24 cellular contexts compared by ENCODE assay signal in genomic region chr6:66210964-66211363, GRCh38.
DNase-seq lines count a peak whose midpoint lies in the region; TF ChIP-seq lines count a peak whose summit lies in the region.
"Had no signal": no experiment of that assay in that cellular context is flagged by ENCODE, and none has a peak within 500 bp of the region (broad histone marks: within the 10 kb centered on the region; RNA-seq: fewer than 3 reads in every experiment).

No MANE protein-coding gene starts in this region.

- H3K4me2 ChIP-seq in mesendoderm (ENCODE audit: low read length), result no peak overlapping the region
- H3K4me2 ChIP-seq: smooth muscle cell had no signal

- no peak overlapping the region for H2AK5ac ChIP-seq in mesendoderm (ENCODE audit: low read length)

- H3K79me2 ChIP-seq in mesendoderm (ENCODE audit: control insufficient read depth, insufficient read depth, low read length), result no peaks in the 10 kb centered on the region

- no peak overlapping the region for H3K56ac ChIP-seq in mesendoderm (ENCODE audit: low read length)

- no peak for TF ChIP-seq POLR2A in NB4 (IDR thresholded peaks at IDR 0.05; ENCODE audit: extremely low read depth, insufficient read length)

- DNase-seq in NCI-H2081 (lab: John Stamatoyannopoulos, UW) (peak; percentile 2 to 9), NCI-H2081 treated with DMSO at 0.1 percent for 48 hours (lab: John Stamatoyannopoulos, UW) (no peak), NB4 (ENCODE audit: low read depth) (peak; percentile 6), astrocyte of the hippocampus (ENCODE audit: low read depth, low spot score) (peak; percentile 14), mesendoderm (peak; percentile 47), activated gamma-delta T cell (lab: John Stamatoyannopoulos, UW) (no peak), DMS79 treated with DMSO at 0.1 percent for 48 hours (lab: John Stamatoyannopoulos, UW) (no peak)
- DNase-seq in stimulated activated CD4-positive, alpha-beta T cell treated with anti-CD3 and anti-CD28 coated beads, Interleukin-1b, Interleukin-23, amount 100 ng/mL, for 48 hours, result no peak
- DNase-seq: activated CD8-positive, alpha-beta memory T cell treated with anti-CD3 and anti-CD28 coated beads, Interleukin-2, amount 50 U/mL, for 48 hours; activated CD8-positive, alpha-beta T cell treated with anti-CD3 and anti-CD28 coated beads for 36 hours; activated naive CD4-positive, alpha-beta T cell treated with anti-CD3 and anti-CD28 coated beads, Interleukin-2, amount 50 U/mL, for 16 hours; amniotic stem cell; Calu3; effector CD4-positive, alpha-beta T cell; KG1; left lung; NCI-H1417 treated with DMSO at 0.1 percent for 48 hours; NCI-H2107; NCI-H446 treated with DMSO at 0.1 percent for 48 hours; NK-92 treated with Interleukin-12 subunit alpha and Interleukin-12 subunit beta, amount 100 ng/mL, for 24 hours; SHP77 treated with DMSO at 0.1 percent for 48 hours; stimulated activated CD8-positive, alpha-beta memory T cell treated with anti-CD3 and anti-CD28 coated beads, Interleukin-4, amount 100 ng/mL, for 48 hours; testis had no signal

- H2BK5ac ChIP-seq in mesendoderm (ENCODE audit: low read length), result no peak overlapping the region

- no peak for TF ChIP-seq CTCF in NB4 (IDR thresholded peaks at IDR 0.05; ENCODE audit: low read depth, low read length)

- H3K23ac ChIP-seq in mesendoderm (ENCODE audit: low read length), result no peak overlapping the region

- H3K36me3 ChIP-seq in mesendoderm (ENCODE audit: control insufficient read depth, insufficient read depth, low read length), result no peaks in the 10 kb centered on the region
- H3K36me3 ChIP-seq: left lung had no signal

- H4K8ac ChIP-seq in mesendoderm (ENCODE audit: low read depth, low read length), result no peak overlapping the region

- H2BK15ac ChIP-seq in mesendoderm (replicated peaks; ENCODE audit: low read depth), result no peak overlapping the region

- no peak overlapping the region for H3K18ac ChIP-seq in mesendoderm (ENCODE audit: low read length)

- no peak overlapping the region for H3K27ac ChIP-seq in mesendoderm (ENCODE audit: low read depth, low read length)
- H3K27ac ChIP-seq: left lung, testis had no signal

- H2BK120ac ChIP-seq in mesendoderm (ENCODE audit: low read depth, low read length), result no peak overlapping the region

- H3K4ac ChIP-seq in mesendoderm (ENCODE audit: low read depth, low read length), result no peak overlapping the region

- no peaks in the 10 kb centered on the region for H3K79me1 ChIP-seq in mesendoderm (ENCODE audit: low read length)

- no peaks in the 10 kb centered on the region for H3K4me1 ChIP-seq in mesendoderm (ENCODE audit: control insufficient read depth, low read depth, low read length)
- H3K4me1 ChIP-seq: left lung, testis had no signal

- no CpG with 5 or more reads among the region's 3 CpGs for WGBS in mesendoderm (ENCODE audit: extremely low coverage, insufficient coverage, low lambda C conversion rate)

- no peak overlapping the region for H4K5ac ChIP-seq in mesendoderm (ENCODE audit: low read length)

- no peak overlapping the region for H3K9ac ChIP-seq in mesendoderm (ENCODE audit: low read length)

- H3K27me3 ChIP-seq in mesendoderm (ENCODE audit: insufficient read depth, low read length, poor library complexity), result no peaks in the 10 kb centered on the region
- H3K27me3 ChIP-seq: left lung, testis had no signal

- no peak overlapping the region for H3K4me3 ChIP-seq in NB4 (ENCODE audit: low read depth, low read length)
- H3K4me3 ChIP-seq in mesendoderm (ENCODE audit: low read length), result no peak overlapping the region
- H3K4me3 ChIP-seq: left lung, smooth muscle cell, testis had no signal

Comparison
In these comparisons a context has a peak if more than half of its experiments do, and no peak if none do; other contexts are left out.
1. DNase-seq: peak in NCI-H2081 (2 of 2), NB4 (single experiment), astrocyte of the hippocampus (single experiment) and mesendoderm (single experiment); none in NCI-H2081 treated with DMSO at 0.1 percent for 48 hours (single experiment), stimulated activated CD4-positive, alpha-beta T cell treated with anti-CD3 and anti-CD28 coated beads, Interleukin-1b, Interleukin-23, amount 100 ng/mL, for 48 hours (single experiment), activated gamma-delta T cell (single experiment) and DMS79 treated with DMSO at 0.1 percent for 48 hours (single experiment).